ENCODE assay signal across 26 cellular contexts in the genomic region with DNA sequence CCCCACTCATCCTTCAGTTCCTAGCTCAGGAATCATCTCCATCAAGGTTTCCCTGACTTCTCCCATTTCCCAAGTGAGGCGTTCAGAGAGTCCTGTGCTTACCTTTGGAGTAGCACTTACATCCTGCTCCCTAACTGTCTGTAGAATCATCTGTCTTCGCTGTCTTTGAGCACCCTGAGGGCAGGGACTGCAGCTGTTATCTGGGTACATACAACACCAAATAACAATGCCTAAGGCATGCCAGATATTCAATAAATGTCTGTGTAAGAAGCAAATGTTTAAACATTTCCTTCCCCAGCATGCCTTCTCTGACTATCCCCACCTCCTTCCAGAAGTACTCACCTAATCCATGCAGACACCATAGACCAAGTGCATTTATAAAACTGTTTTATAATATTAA.
DNase-seq lines count a peak whose midpoint lies in the region; ATAC-seq and TF ChIP-seq lines count a peak whose summit lies in the region.
"Had no signal": no experiment of that assay in that cellular context is flagged by ENCODE, and none has a peak within 500 bp of the region (broad histone marks: within the 10 kb centered on the region; RNA-seq: fewer than 3 reads in every experiment).

No MANE protein-coding gene starts in this region.

- H3K9ac ChIP-seq in SK-N-MC (ENCODE audit: insufficient read length): no peak overlapping the region
- H3K9ac ChIP-seq: SK-N-SH had no signal

- H3K27ac ChIP-seq in SK-N-MC (peak overlapping the region; percentile 91), psoas muscle (peak overlapping the region; percentile 11)
- H3K27ac ChIP-seq: 22Rv1, dorsolateral prefrontal cortex, stomach, tibial artery had no signal

- ATAC-seq in activated naive CD4-positive, alpha-beta T cell treated with anti-CD3 and anti-CD28 coated beads, Interleukin-2, amount 50 U/mL, for 72 hours: no peak
- ATAC-seq in psoas muscle (no peak), HG03045 (IDR thresholded peaks at IDR 0.05; ENCODE audit: unreplicated experiment) (no peak)
- ATAC-seq: activated CD4-positive, alpha-beta T cell treated with anti-CD3 and anti-CD28 coated beads for 36 hours had no signal

- H3K9me3 Mint-ChIP-seq in activated naive CD4-positive, alpha-beta T cell treated with anti-CD3 and anti-CD28 coated beads, Interleukin-2, amount 50 U/mL, for 24 hours: no peaks in the 10 kb centered on the region
- H3K9me3 Mint-ChIP-seq in activated naive CD4-positive, alpha-beta T cell treated with anti-CD3 and anti-CD28 coated beads, Interleukin-2, amount 50 U/mL, for 72 hours: peaks cover 0 to 5% of the 10 kb centered on the region in 2 donors
- H3K9me3 Mint-ChIP-seq in activated naive CD8-positive, alpha-beta T cell treated with anti-CD3 and anti-CD28 coated beads for 36 hours: peaks cover 2% of the 10 kb centered on the region
- H3K9me3 Mint-ChIP-seq: T-helper 1 cell treated with Interleukin-12 subunit alpha and Interleukin-12 subunit beta and Interleukin-4 antibody, amounts not matched to agents 30 μg/mL and 1 μg/mL, for 36 hours had no signal

- DNase-seq in activated naive CD4-positive, alpha-beta T cell treated with anti-CD3 and anti-CD28 coated beads, Interleukin-2, amount 50 U/mL, for 72 hours (ENCODE audit: low spot score in 2 of 2): no peak
- DNase-seq in SK-N-MC (ENCODE audit: low read depth, low spot score) (no peak), kidney tubule cell (ENCODE audit: low spot score) (peak; percentile 25), psoas muscle (no peak), NCI-H1694 treated with DMSO at 0.1 percent for 48 hours (lab: John Stamatoyannopoulos, UW) (no peak)
- DNase-seq in activated naive CD8-positive, alpha-beta T cell treated with anti-CD3 and anti-CD28 coated beads for 36 hours: no peak
- DNase-seq: activated CD4-positive, alpha-beta T cell treated with anti-CD3 and anti-CD28 coated beads for 36 hours; activated effector memory CD4-positive, alpha-beta T cell treated with Interleukin-2 at 50 U/mL for 16 hours; activated T-cell treated with anti-CD3 and anti-CD28 coated beads for 4 hours; cerebellar nuclear complex; DMS53; dorsolateral prefrontal cortex; NCI-H1092; NCI-H2029 treated with DMSO at 0.1 percent for 48 hours; NCI-H2227 treated with DMSO at 0.1 percent for 48 hours; NCI-H774; occipital lobe; stimulated activated CD4-positive, alpha-beta T cell treated with anti-CD3 and anti-CD28 coated beads, Interleukin-2, amount 100 ng/mL, for 24 hours; stomach; tibial artery had no signal

- no peak for TF ChIP-seq CTCF in psoas muscle (IDR thresholded peaks at IDR 0.05)

- H3K9me3 ChIP-seq in SK-N-MC (ENCODE audit: low read depth, low read length) (no peaks in the 10 kb centered on the region), psoas muscle (no peaks in the 10 kb centered on the region)
- H3K9me3 ChIP-seq: HAP-1, SK-N-SH, stomach, tibial artery had no signal

- H3K36me3 ChIP-seq in SK-N-MC (ENCODE audit: insufficient read depth, low read length): no peaks in the 10 kb centered on the region
- no peaks in the 10 kb centered on the region for H3K36me3 ChIP-seq in psoas muscle (ENCODE audit: insufficient read depth in 1 of 2, low read depth in 1 of 2)
- H3K36me3 ChIP-seq: HAP-1, stomach, tibial artery had no signal

- H3K4me1 Mint-ChIP-seq in activated naive CD4-positive, alpha-beta T cell treated with anti-CD3 and anti-CD28 coated beads, Interleukin-2, amount 50 U/mL, for 24 hours: peaks cover 96% of the 10 kb centered on the region
- peaks cover 82% of the 10 kb centered on the region for H3K4me1 Mint-ChIP-seq in activated naive CD8-positive, alpha-beta T cell treated with anti-CD3 and anti-CD28 coated beads for 36 hours

- H3K4me3 Mint-ChIP-seq in activated naive CD4-positive, alpha-beta T cell treated with anti-CD3 and anti-CD28 coated beads, Interleukin-2, amount 50 U/mL, for 24 hours: peak overlapping the region; percentile 31
- no peak overlapping the region for H3K4me3 Mint-ChIP-seq in activated naive CD8-positive, alpha-beta T cell treated with anti-CD3 and anti-CD28 coated beads for 36 hours
- H3K4me3 Mint-ChIP-seq: activated CD4-positive, alpha-beta T cell treated with anti-CD3 and anti-CD28 coated beads for 36 hours; T-helper 1 cell treated with Interleukin-12 subunit alpha and Interleukin-12 subunit beta and Interleukin-4 antibody, amounts not matched to agents 30 μg/mL and 1 μg/mL, for 36 hours had no signal

- H3K27me3 Mint-ChIP-seq in activated naive CD4-positive, alpha-beta T cell treated with anti-CD3 and anti-CD28 coated beads, Interleukin-2, amount 50 U/mL, for 24 hours: no peaks in the 10 kb centered on the region
- H3K27me3 Mint-ChIP-seq in activated naive CD8-positive, alpha-beta T cell treated with anti-CD3 and anti-CD28 coated beads for 36 hours: no peaks in the 10 kb centered on the region
- H3K27me3 Mint-ChIP-seq: activated CD4-positive, alpha-beta T cell treated with anti-CD3 and anti-CD28 coated beads for 36 hours had no signal

- H3K36me3 Mint-ChIP-seq in activated naive CD4-positive, alpha-beta T cell treated with anti-CD3 and anti-CD28 coated beads, Interleukin-2, amount 50 U/mL, for 24 hours: peaks cover 3% of the 10 kb centered on the region
- peaks cover 0 to 5% of the 10 kb centered on the region in 2 donors for H3K36me3 Mint-ChIP-seq in activated naive CD4-positive, alpha-beta T cell treated with anti-CD3 and anti-CD28 coated beads, Interleukin-2, amount 50 U/mL, for 72 hours
- H3K36me3 Mint-ChIP-seq in activated naive CD8-positive, alpha-beta T cell treated with anti-CD3 and anti-CD28 coated beads for 36 hours: peaks cover 8% of the 10 kb centered on the region

- H3K4me3 ChIP-seq in SK-N-MC (peak overlapping the region; percentile 18; the same call in 1 of the 2 replicates), psoas muscle (no peak overlapping the region)
- H3K4me3 ChIP-seq: dorsolateral prefrontal cortex, HAP-1, stomach, tibial artery had no signal

- no peaks in the 10 kb centered on the region for H3K27me3 ChIP-seq in psoas muscle (ENCODE audit: insufficient read depth in 3 of 3, low read length in 2 of 3)
- H3K27me3 ChIP-seq: dorsolateral prefrontal cortex, stomach, tibial artery had no signal

- peaks cover 47% of the 10 kb centered on the region for H3K4me1 ChIP-seq in psoas muscle

- intact Hi-C loops in psoas muscle (cut with DNase I): no loop called here

- H3K27ac Mint-ChIP-seq in activated naive CD4-positive, alpha-beta T cell treated with anti-CD3 and anti-CD28 coated beads, Interleukin-2, amount 50 U/mL, for 24 hours: peak overlapping the region; percentile 55
- no peak overlapping the region for H3K27ac Mint-ChIP-seq in activated naive CD4-positive, alpha-beta T cell treated with anti-CD3 and anti-CD28 coated beads, Interleukin-2, amount 50 U/mL, for 72 hours
- no peak overlapping the region for H3K27ac Mint-ChIP-seq in activated naive CD8-positive, alpha-beta T cell treated with anti-CD3 and anti-CD28 coated beads for 36 hours
- H3K27ac Mint-ChIP-seq: T-helper 1 cell treated with Interleukin-12 subunit alpha and Interleukin-12 subunit beta and Interleukin-4 antibody, amounts not matched to agents 30 μg/mL and 1 μg/mL, for 36 hours had no signal

- WGBS in psoas muscle, 3 donors: 89 to 90% (median 89%) methylated on average over 2 of the region's 2 CpGs
